ENCODE assay signal across 1 cellular context in genomic region chr6:32894085-32895005, GRCh38.
TF ChIP-seq lines count a peak whose summit lies in the region.

No MANE protein-coding gene starts in this region.

TF ChIP-seq in GM12878, 131 proteins besides CTCF, POLR2A, EP300 and RAD21 (continued from another document and continues in another):
- TF ChIP-seq ZBTB40 (IDR thresholded peaks at IDR 0.05; ENCODE audit: borderline replicate concordance) (no peak), BCLAF1 (IDR thresholded peaks at IDR 0.05) (no peak), HSF1 (IDR thresholded peaks at IDR 0.05; ENCODE audit: low read depth, low read length) (no peak), POLR2AphosphoS2 (IDR thresholded peaks at IDR 0.05; ENCODE audit: low read depth, low read length) (peak; percentile 69), NKRF (conservative IDR thresholded peaks at IDR 0.05) (no peak; the same call in 1 of the 2 replicates), PBX3 (IDR thresholded peaks at IDR 0.05; ENCODE audit: insufficient replicate concordance, low read depth, low read length) (peak; percentile 97), STAT1 (conservative IDR thresholded peaks at IDR 0.05) (no peak), GATAD2B (conservative IDR thresholded peaks at IDR 0.05; ENCODE audit: low read depth) (0 out of 2 replicates have a peak, but pooled peaks have one; percentile 34), MTA3 (IDR thresholded peaks at IDR 0.05; ENCODE audit: borderline replicate concordance, low read length) (no peak), CEBPZ (IDR thresholded peaks at IDR 0.05; ENCODE audit: low read depth, low read length) (no peak), MTA2 (IDR thresholded peaks at IDR 0.05; ENCODE audit: low read depth) (no peak), KAT2A (conservative IDR thresholded peaks at IDR 0.05; ENCODE audit: control insufficient read depth, low read depth, low read length) (no peak), NFIC (IDR thresholded peaks at IDR 0.05; ENCODE audit: low read depth, low read length) (no peak), TCF12 (IDR thresholded peaks at IDR 0.05; ENCODE audit: low read depth, low read length) (peak; percentile 51; the same call in 1 of the 2 replicates), ZZZ3 (IDR thresholded peaks at IDR 0.05; ENCODE audit: control insufficient read depth, insufficient read length, low read depth) (no peak), ATF7 (IDR thresholded peaks at IDR 0.05; ENCODE audit: low read depth) (no peak), SMAD1 (IDR thresholded peaks at IDR 0.05; ENCODE audit: low read depth, partially characterized antibody) (no peak), IRF5 (IDR thresholded peaks at IDR 0.05; ENCODE audit: borderline replicate concordance) (no peak), SUPT20H (IDR thresholded peaks at IDR 0.05; ENCODE audit: borderline replicate concordance, control insufficient read depth, low read depth, low read length) (no peak), ZNF274 (IDR thresholded peaks at IDR 0.05; ENCODE audit: insufficient read depth, insufficient read length) (no peak), SIX5 (IDR thresholded peaks at IDR 0.05; ENCODE audit: low read depth, low read length, severe bottlenecking) (no peak), USF2 (IDR thresholded peaks at IDR 0.05; ENCODE audit: borderline replicate concordance, low read depth, low read length) (no peak), BHLHE40 (IDR thresholded peaks at IDR 0.05; ENCODE audit: borderline replicate concordance in 1 of 2, low read depth in 2 of 2, low read length in 1 of 2) (peak in 1 of 2 experiments; percentile 56; a peak in 1 of 4 replicates), FOXK2 (IDR thresholded peaks at IDR 0.05) (no peak), MXI1 (IDR thresholded peaks at IDR 0.05; ENCODE audit: low read depth, low read length) (no peak; the same call in 1 of the 2 replicates), CREM (IDR thresholded peaks at IDR 0.05; ENCODE audit: low read depth) (peak; percentile 70; the same call in 1 of the 2 replicates), YY1 (IDR thresholded peaks at IDR 0.05; ENCODE audit: low read depth, low read length) (peak; percentile 81), ESRRA (IDR thresholded peaks at IDR 0.05; ENCODE audit: low read length) (no peak), DPF2 (IDR thresholded peaks at IDR 0.05) (peak; percentile 91), ZBTB4 (CRISPR knock-in tag; IDR thresholded peaks at IDR 0.05) (no peak), POU2F2 (IDR thresholded peaks at IDR 0.05; ENCODE audit: borderline replicate concordance, low read depth, low read length) (no peak), PAX5 (IDR thresholded peaks at IDR 0.05; ENCODE audit: borderline replicate concordance, low read depth, low read length) (no peak), PML (IDR thresholded peaks at IDR 0.05; ENCODE audit: low read length) (peak; percentile 64; the same call in 1 of the 2 replicates), BACH1 (IDR thresholded peaks at IDR 0.05; ENCODE audit: borderline replicate concordance) (peak; percentile 27; the same call in 1 of the 2 replicates), RFX5 (IDR thresholded peaks at IDR 0.05; ENCODE audit: low read depth, low read length) (no peak), SIN3A (IDR thresholded peaks at IDR 0.05; ENCODE audit: low read depth, low read length) (no peak), TCF7 (IDR thresholded peaks at IDR 0.05; ENCODE audit: borderline replicate concordance) (no peak), TARDBP (IDR thresholded peaks at IDR 0.05; ENCODE audit: borderline replicate concordance) (0 out of 2 replicates have a peak, but pooled peaks have one; percentile 11)
